Comparison of ENCODE assay signal across 8 cellular contexts in the genomic region with DNA sequence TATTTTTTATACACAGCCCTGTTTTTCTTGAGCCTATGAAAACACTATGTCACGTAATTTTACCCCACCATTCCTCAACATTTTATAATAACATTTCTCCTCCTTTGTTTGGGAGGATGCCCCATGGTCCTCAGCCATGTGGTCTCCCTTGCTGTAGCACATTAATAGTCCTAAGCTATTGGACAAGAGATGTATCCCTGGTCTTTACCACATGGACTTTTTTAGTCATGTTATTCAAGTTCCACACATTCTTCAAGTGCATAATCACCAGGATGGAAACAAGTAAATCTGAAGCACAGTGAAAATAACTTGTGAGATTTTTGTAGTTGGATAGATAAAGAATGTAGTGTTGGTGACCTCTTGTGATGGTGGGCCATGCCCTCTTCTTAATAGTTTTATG. TPM values are rescaled to one million over a fixed set of nuclear protein-coding genes. Genes with fewer than 3 reads are reported as not detected.
DNase-seq lines count a peak whose midpoint lies in the region; ATAC-seq and TF ChIP-seq lines count a peak whose summit lies in the region.
"Had no signal": no experiment of that assay in that cellular context is flagged by ENCODE, and none has a peak within 500 bp of the region (broad histone marks: within the 10 kb centered on the region; RNA-seq: fewer than 3 reads in every experiment).

No MANE protein-coding gene starts in this region.

- H3K4me3 ChIP-seq in osteoblast (ENCODE audit: insufficient read depth, low read length): no peak overlapping the region
- H3K4me3 ChIP-seq: pancreas had no signal

- H4K20me1 ChIP-seq in osteoblast (ENCODE audit: insufficient read depth, low read length): no peaks in the 10 kb centered on the region

- peak; percentile 25 for TF ChIP-seq CTCF in osteoblast (IDR thresholded peaks at IDR 0.05; ENCODE audit: extremely low read depth, low read depth, low read length)

- H3K4me1 ChIP-seq in osteoblast (ENCODE audit: insufficient read depth, low read length): peaks cover 58% of the 10 kb centered on the region
- H3K4me1 ChIP-seq: pancreas had no signal

- peaks cover 2% of the 10 kb centered on the region for H3K9me3 ChIP-seq in osteoblast (ENCODE audit: low read depth, low read length)
- H3K9me3 ChIP-seq: pancreas had no signal

- no peaks in the 10 kb centered on the region for H3K27me3 ChIP-seq in osteoblast (ENCODE audit: insufficient read depth, low read length)

- peak overlapping the region; percentile 91 for H3K27ac ChIP-seq in osteoblast (ENCODE audit: low read depth, low read length)
- H3K27ac ChIP-seq: pancreas had no signal

- no peaks in the 10 kb centered on the region for H3K79me2 ChIP-seq in osteoblast (ENCODE audit: insufficient read depth, low read length)

- H3K4me2 ChIP-seq in osteoblast (ENCODE audit: insufficient read depth, low read length): peak overlapping the region; percentile 1

- DNase-seq in GM03348 (ENCODE audit: low spot score) (peak; percentile 73), astrocyte of the hippocampus (ENCODE audit: low read depth, low spot score) (peak; percentile 91), osteoblast (ENCODE audit: insufficient read length, low spot score, missing footprints) (peak; percentile 93), NCI-H510A treated with DMSO at 0.1 percent for 48 hours (lab: John Stamatoyannopoulos, UW) (no peak)
- DNase-seq: DMS79 treated with DMSO at 0.1 percent for 48 hours, pancreas had no signal

- H3K36me3 ChIP-seq in osteoblast (ENCODE audit: insufficient read depth, low read length): no peaks in the 10 kb centered on the region
- H3K36me3 ChIP-seq: pancreas had no signal

- no peak overlapping the region for H2AFZ ChIP-seq in osteoblast (ENCODE audit: low read length)

- no peak for ATAC-seq in HG03354 (IDR thresholded peaks at IDR 0.05; ENCODE audit: poor library complexity, severe bottlenecking, unreplicated experiment)
- ATAC-seq in GM21423 (IDR thresholded peaks at IDR 0.05; ENCODE audit: unreplicated experiment): no peak

RNA-seq across cellular contexts. Expression of a gene that starts 2.1 kb away (rescaled TPM):
- total RNA-seq in osteoblast: 0.29 TPM in 1 of 2 replicates, not detected in the other
- total RNA-seq: pancreas had no signal

RNA-seq across cellular contexts. Expression of a gene that starts 3.7 kb away (rescaled TPM):
- total RNA-seq in osteoblast: not detected in 2 replicates
- total RNA-seq: pancreas had no signal

RNA-seq across cellular contexts. Expression of a gene that starts 6.9 kb away (rescaled TPM):
- total RNA-seq in osteoblast: not detected in 2 replicates
- total RNA-seq: pancreas had no signal

RNA-seq across cellular contexts. Expression of a gene that starts 14.9 kb away (rescaled TPM):
- not detected in 2 replicates for total RNA-seq in osteoblast
- total RNA-seq: pancreas had no signal

RNA-seq across cellular contexts. Expression of a gene that starts 20.7 kb away (rescaled TPM):
- 2.2 and 2.4 TPM in 2 replicates for total RNA-seq in osteoblast
